1 cellular context compared by ENCODE assay signal in genomic region chr6:37170273-37171140, GRCh38.
TF ChIP-seq lines count a peak whose summit lies in the region.

No MANE protein-coding gene starts in this region.

TF ChIP-seq in HEK293, 187 proteins besides CTCF, POLR2A, EP300 and RAD21 (continued from another document):
- TF ChIP-seq ZNF677 (tag by site-specific recombination; IDR thresholded peaks at IDR 0.05) = 0 out of 2 replicates have a peak, but pooled peaks have one; percentile 29
- TF ChIP-seq, protein P1, sequence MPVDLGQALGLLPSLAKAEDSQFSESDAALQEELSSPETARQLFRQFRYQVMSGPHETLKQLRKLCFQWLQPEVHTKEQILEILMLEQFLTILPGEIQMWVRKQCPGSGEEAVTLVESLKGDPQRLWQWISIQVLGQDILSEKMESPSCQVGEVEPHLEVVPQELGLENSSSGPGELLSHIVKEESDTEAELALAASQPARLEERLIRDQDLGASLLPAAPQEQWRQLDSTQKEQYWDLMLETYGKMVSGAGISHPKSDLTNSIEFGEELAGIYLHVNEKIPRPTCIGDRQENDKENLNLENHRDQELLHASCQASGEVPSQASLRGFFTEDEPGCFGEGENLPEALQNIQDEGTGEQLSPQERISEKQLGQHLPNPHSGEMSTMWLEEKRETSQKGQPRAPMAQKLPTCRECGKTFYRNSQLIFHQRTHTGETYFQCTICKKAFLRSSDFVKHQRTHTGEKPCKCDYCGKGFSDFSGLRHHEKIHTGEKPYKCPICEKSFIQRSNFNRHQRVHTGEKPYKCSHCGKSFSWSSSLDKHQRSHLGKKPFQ (tag by site-specific recombination; IDR thresholded peaks at IDR 0.05) = no peak
- no peak for TF ChIP-seq TCF7L2 (IDR thresholded peaks at IDR 0.05; ENCODE audit: borderline replicate concordance, low read depth, low read length)
- no peak for TF ChIP-seq ZSCAN16 (tag by site-specific recombination; IDR thresholded peaks at IDR 0.05)
- peak; percentile 90 for TF ChIP-seq ZBTB26 (tag by site-specific recombination; optimal IDR thresholded peaks at IDR 0.05)
- peak; percentile 91 for TF ChIP-seq ZFHX2 (tag by site-specific recombination; conservative IDR thresholded peaks at IDR 0.05)
- TF ChIP-seq, protein P2, sequence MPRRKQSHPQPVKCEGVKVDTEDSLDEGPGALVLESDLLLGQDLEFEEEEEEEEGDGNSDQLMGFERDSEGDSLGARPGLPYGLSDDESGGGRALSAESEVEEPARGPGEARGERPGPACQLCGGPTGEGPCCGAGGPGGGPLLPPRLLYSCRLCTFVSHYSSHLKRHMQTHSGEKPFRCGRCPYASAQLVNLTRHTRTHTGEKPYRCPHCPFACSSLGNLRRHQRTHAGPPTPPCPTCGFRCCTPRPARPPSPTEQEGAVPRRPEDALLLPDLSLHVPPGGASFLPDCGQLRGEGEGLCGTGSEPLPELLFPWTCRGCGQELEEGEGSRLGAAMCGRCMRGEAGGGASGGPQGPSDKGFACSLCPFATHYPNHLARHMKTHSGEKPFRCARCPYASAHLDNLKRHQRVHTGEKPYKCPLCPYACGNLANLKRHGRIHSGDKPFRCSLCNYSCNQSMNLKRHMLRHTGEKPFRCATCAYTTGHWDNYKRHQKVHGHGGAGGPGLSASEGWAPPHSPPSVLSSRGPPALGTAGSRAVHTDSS (tag by site-specific recombination; IDR thresholded peaks at IDR 0.05) = no peak
- TF ChIP-seq, protein P3, sequence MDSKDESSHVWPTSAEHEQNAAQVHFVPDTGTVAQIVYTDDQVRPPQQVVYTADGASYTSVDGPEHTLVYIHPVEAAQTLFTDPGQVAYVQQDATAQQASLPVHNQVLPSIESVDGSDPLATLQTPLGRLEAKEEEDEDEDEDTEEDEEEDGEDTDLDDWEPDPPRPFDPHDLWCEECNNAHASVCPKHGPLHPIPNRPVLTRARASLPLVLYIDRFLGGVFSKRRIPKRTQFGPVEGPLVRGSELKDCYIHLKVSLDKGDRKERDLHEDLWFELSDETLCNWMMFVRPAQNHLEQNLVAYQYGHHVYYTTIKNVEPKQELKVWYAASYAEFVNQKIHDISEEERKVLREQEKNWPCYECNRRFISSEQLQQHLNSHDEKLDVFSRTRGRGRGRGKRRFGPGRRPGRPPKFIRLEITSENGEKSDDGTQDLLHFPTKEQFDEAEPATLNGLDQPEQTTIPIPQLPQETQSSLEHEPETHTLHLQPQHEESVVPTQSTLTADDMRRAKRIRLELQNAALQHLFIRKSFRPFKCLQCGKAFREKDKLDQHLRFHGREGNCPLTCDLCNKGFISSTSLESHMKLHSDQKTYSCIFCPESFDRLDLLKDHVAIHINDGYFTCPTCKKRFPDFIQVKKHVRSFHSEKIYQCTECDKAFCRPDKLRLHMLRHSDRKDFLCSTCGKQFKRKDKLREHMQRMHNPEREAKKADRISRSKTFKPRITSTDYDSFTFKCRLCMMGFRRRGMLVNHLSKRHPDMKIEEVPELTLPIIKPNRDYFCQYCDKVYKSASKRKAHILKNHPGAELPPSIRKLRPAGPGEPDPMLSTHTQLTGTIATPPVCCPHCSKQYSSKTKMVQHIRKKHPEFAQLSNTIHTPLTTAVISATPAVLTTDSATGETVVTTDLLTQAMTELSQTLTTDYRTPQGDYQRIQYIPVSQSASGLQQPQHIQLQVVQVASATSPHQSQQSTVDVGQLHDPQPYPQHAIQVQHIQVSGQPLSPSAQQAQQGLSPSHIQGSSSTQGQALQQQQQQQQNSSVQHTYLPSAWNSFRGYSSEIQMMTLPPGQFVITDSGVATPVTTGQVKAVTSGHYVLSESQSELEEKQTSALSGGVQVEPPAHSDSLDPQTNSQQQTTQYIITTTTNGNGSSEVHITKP (tag by site-specific recombination; IDR thresholded peaks at IDR 0.05) = no peak
- TF ChIP-seq, protein P4, sequence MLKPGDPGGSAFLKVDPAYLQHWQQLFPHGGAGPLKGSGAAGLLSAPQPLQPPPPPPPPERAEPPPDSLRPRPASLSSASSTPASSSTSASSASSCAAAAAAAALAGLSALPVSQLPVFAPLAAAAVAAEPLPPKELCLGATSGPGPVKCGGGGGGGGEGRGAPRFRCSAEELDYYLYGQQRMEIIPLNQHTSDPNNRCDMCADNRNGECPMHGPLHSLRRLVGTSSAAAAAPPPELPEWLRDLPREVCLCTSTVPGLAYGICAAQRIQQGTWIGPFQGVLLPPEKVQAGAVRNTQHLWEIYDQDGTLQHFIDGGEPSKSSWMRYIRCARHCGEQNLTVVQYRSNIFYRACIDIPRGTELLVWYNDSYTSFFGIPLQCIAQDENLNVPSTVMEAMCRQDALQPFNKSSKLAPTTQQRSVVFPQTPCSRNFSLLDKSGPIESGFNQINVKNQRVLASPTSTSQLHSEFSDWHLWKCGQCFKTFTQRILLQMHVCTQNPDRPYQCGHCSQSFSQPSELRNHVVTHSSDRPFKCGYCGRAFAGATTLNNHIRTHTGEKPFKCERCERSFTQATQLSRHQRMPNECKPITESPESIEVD (tag by site-specific recombination; IDR thresholded peaks at IDR 0.05) = no peak
- TF ChIP-seq, protein P5, sequence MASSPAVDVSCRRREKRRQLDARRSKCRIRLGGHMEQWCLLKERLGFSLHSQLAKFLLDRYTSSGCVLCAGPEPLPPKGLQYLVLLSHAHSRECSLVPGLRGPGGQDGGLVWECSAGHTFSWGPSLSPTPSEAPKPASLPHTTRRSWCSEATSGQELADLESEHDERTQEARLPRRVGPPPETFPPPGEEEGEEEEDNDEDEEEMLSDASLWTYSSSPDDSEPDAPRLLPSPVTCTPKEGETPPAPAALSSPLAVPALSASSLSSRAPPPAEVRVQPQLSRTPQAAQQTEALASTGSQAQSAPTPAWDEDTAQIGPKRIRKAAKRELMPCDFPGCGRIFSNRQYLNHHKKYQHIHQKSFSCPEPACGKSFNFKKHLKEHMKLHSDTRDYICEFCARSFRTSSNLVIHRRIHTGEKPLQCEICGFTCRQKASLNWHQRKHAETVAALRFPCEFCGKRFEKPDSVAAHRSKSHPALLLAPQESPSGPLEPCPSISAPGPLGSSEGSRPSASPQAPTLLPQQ (tag by site-specific recombination; IDR thresholded peaks at IDR 0.05) = peak; percentile 82
- no peak for TF ChIP-seq ZNF624 (tag by site-specific recombination; IDR thresholded peaks at IDR 0.05)
- TF ChIP-seq ZNF354C (tag by site-specific recombination; IDR thresholded peaks at IDR 0.05; ENCODE audit: borderline replicate concordance, low read depth) = no peak
- TF ChIP-seq WT1 (tag by site-specific recombination; IDR thresholded peaks at IDR 0.05) = no peak; the same call in 1 of the 2 replicates
- TF ChIP-seq HOXA7 (CRISPR knock-in tag; IDR thresholded peaks at IDR 0.05; ENCODE audit: borderline replicate concordance) = no peak
- peak; percentile 50 for TF ChIP-seq ZNF341 (tag by site-specific recombination; IDR thresholded peaks at IDR 0.05; ENCODE audit: low read depth)
- TF ChIP-seq ZNF223 (tag by site-specific recombination; IDR thresholded peaks at IDR 0.05) = no peak
- no peak for TF ChIP-seq REPIN1 (tag by site-specific recombination; IDR thresholded peaks at IDR 0.05; ENCODE audit: low read depth)
- no peak for TF ChIP-seq ZNF658 (tag by site-specific recombination; IDR thresholded peaks at IDR 0.05)
- TF ChIP-seq ZNF530 (tag by site-specific recombination; IDR thresholded peaks at IDR 0.05; ENCODE audit: low read depth) = no peak
- TF ChIP-seq IKZF3 (tag by site-specific recombination; IDR thresholded peaks at IDR 0.05) = no peak
- TF ChIP-seq ZNF792 (tag by site-specific recombination; IDR thresholded peaks at IDR 0.05) = no peak
- no peak for TF ChIP-seq ZNF324 (tag by site-specific recombination; IDR thresholded peaks at IDR 0.05)
- TF ChIP-seq ZNF514 (tag by site-specific recombination; IDR thresholded peaks at IDR 0.05) = no peak
- TF ChIP-seq ZNF174 (tag by site-specific recombination; IDR thresholded peaks at IDR 0.05) = no peak
- peak; percentile 92 for TF ChIP-seq GLIS2 (tag by site-specific recombination; IDR thresholded peaks at IDR 0.05)
- TF ChIP-seq ZBTB20 (tag by site-specific recombination; IDR thresholded peaks at IDR 0.05) = 0 out of 2 replicates have a peak, but pooled peaks have one; percentile 26
- no peak for TF ChIP-seq ZNF114 (tag by site-specific recombination; IDR thresholded peaks at IDR 0.05)
- no peak for TF ChIP-seq TRIM28 (IDR thresholded peaks at IDR 0.05; ENCODE audit: borderline replicate concordance, low read length)
- peak; percentile 72 for TF ChIP-seq ZNF335 (tag by site-specific recombination; conservative IDR thresholded peaks at IDR 0.05)
- no peak for TF ChIP-seq ZNF23 (tag by site-specific recombination; IDR thresholded peaks at IDR 0.05; ENCODE audit: borderline replicate concordance)
- TF ChIP-seq ZNF830 (tag by site-specific recombination; IDR thresholded peaks at IDR 0.05; ENCODE audit: low read depth) = no peak
- TF ChIP-seq, protein P6, sequence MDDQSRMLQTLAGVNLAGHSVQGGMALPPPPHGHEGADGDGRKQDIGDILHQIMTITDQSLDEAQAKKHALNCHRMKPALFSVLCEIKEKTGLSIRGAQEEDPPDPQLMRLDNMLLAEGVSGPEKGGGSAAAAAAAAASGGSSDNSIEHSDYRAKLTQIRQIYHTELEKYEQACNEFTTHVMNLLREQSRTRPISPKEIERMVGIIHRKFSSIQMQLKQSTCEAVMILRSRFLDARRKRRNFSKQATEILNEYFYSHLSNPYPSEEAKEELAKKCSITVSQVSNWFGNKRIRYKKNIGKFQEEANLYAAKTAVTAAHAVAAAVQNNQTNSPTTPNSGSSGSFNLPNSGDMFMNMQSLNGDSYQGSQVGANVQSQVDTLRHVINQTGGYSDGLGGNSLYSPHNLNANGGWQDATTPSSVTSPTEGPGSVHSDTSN (CRISPR knock-in tag; IDR thresholded peaks at IDR 0.05) = 0 out of 2 replicates have a peak, but pooled peaks have one; percentile 63
- no peak for TF ChIP-seq ZNF146 (tag by site-specific recombination; IDR thresholded peaks at IDR 0.05)
- peak; percentile 18; the same call in 1 of the 2 replicates for TF ChIP-seq ZNF76 (tag by site-specific recombination; IDR thresholded peaks at IDR 0.05; ENCODE audit: borderline replicate concordance, low read depth)
